Comparison of ENCODE assay signal across 8 cellular contexts in genomic region chr17:47789611-47790520, GRCh38. TPM values are rescaled to one million over a fixed set of nuclear protein-coding genes. Genes with fewer than 3 reads are reported as not detected.
DNase-seq lines count a peak whose midpoint lies in the region; ATAC-seq, FAIRE-seq and TF ChIP-seq lines count a peak whose summit lies in the region.

No MANE protein-coding gene starts in this region.

- no peak for TF ChIP-seq POLR2A in GM12878 (IDR thresholded peaks at IDR 0.05; ENCODE audit: low read depth, low read length)

- peaks cover 57 to 62% of the 10 kb centered on the region in 2 donors for H3K27me3 Mint-ChIP-seq in T-cell

- DNase-seq in CD1c-positive myeloid dendritic cell (ENCODE audit: extremely low spot score) (peak; percentile 50), HuH-7 (ENCODE audit: low spot score) (peak; percentile 40), T-cell (peak in 26 of 34 experiments; percentile 11 to 50 (median 30)), GM12878 (ENCODE audit: low read depth, low spot score) (no peak), smooth muscle cell (lab: John Stamatoyannopoulos, UW; ENCODE audit: unreplicated experiment) (no peak), cerebellar nuclear complex (lab: John Stamatoyannopoulos, UW) (no peak), Karpas-422 (no peak)

- no peaks in the 10 kb centered on the region for H3K79me2 ChIP-seq in GM12878 (ENCODE audit: control insufficient read depth, insufficient read depth, low read length)
- H3K79me2 ChIP-seq in smooth muscle cell (ENCODE audit: low read depth): no peaks in the 10 kb centered on the region
- H3K79me2 ChIP-seq in Karpas-422 (ENCODE audit: low read length): no peaks in the 10 kb centered on the region

- no peak overlapping the region; the same call in 1 of the 2 replicates for H2AFZ ChIP-seq in GM12878 (ENCODE audit: control insufficient read depth, low read depth, low read length)
- no peak overlapping the region for H2AFZ ChIP-seq in smooth muscle cell (ENCODE audit: low read depth)
- H2AFZ ChIP-seq in Karpas-422 (ENCODE audit: low read length): no peak overlapping the region

- H3K36me3 ChIP-seq in GM12878 (ENCODE audit: control insufficient read depth in 2 of 2, insufficient read depth in 2 of 2, low read length in 1 of 2): no peaks in the 10 kb centered on the region
- H3K36me3 ChIP-seq in iPS-20b (ENCODE audit: insufficient read depth, low read depth, low read length): no peaks in the 10 kb centered on the region
- no peaks in the 10 kb centered on the region for H3K36me3 ChIP-seq in smooth muscle cell (ENCODE audit: low read depth)
- H3K36me3 ChIP-seq in Karpas-422 (ENCODE audit: insufficient read depth, low read length): no peaks in the 10 kb centered on the region

- H3K9me3 ChIP-seq in GM12878 (replicated peaks; ENCODE audit: control insufficient read depth, insufficient read depth, low read length): no peaks in the 10 kb centered on the region
- H3K9me3 ChIP-seq in iPS-20b (ENCODE audit: insufficient read depth, low read depth, low read length): no peaks in the 10 kb centered on the region
- H3K9me3 ChIP-seq in smooth muscle cell (replicated peaks; ENCODE audit: low read depth): no peaks in the 10 kb centered on the region
- no peaks in the 10 kb centered on the region for H3K9me3 ChIP-seq in Karpas-422 (ENCODE audit: low read length)

- no peak for TF ChIP-seq EP300 in GM12878 (IDR thresholded peaks at IDR 0.05; ENCODE audit: borderline replicate concordance in 1 of 2, control insufficient read depth in 1 of 2, low read depth in 2 of 2, low read length in 2 of 2)

- CTCF ChIA-PET in T-cell (lab: Charles Lee) (interaction anchor here in 1 of 2 donors (0.7 to 1.7 kb wide), 2 partner anchors 27 to 126 kb away, joined by 3 to 8 read pairs; no protein-coding TSS in a partner anchor), GM12878 (lab: Yijun Ruan, JAX) (interaction anchor here (0.6 to 1.1 kb wide), 9 partner anchors 72 to 395 kb away, joined by 3 to 12 read pairs (median 4); partner anchors contain the start of gene PNPO)

- TF ChIP-seq RAD21 in GM12878 (IDR thresholded peaks at IDR 0.05; ENCODE audit: insufficient read depth, low read depth, low read length): peak; percentile 50

- POLR2A ChIA-PET in T-cell (lab: Charles Lee) (no interaction called here), GM12878 (lab: Charles Lee) (interaction anchor here (0.6 kb wide), 1 partner anchor 37 kb away, joined by 3 read pairs; no protein-coding TSS in a partner anchor)

- H3K4me3 Mint-ChIP-seq in T-cell: peak overlapping the region; percentile 63 to 74 (median 65)

- no peak overlapping the region for H3K9ac ChIP-seq in GM12878 (ENCODE audit: control insufficient read depth, insufficient read depth, low read length)
- H3K9ac ChIP-seq in iPS-20b (ENCODE audit: low read depth, low read length): peak overlapping the region; percentile 70; the same call in 1 of the 2 replicates
- H3K9ac ChIP-seq in smooth muscle cell (ENCODE audit: low read depth): no peak overlapping the region
- no peak overlapping the region for H3K9ac ChIP-seq in Karpas-422 (ENCODE audit: low read length)

- in situ Hi-C loops in GM12878 (cut with MboI): no loop called here

- SMC1A ChIA-PET in GM12878 (lab: Charles Lee; ENCODE audit: uncharacterized antibody, unreplicated experiment): interaction anchor here (0.6 to 1.1 kb wide), 2 partner anchors 88 to 90 kb away, joined by 3 to 4 read pairs; no protein-coding TSS in a partner anchor

- 7% methylated on average over 53 of the region's 69 CpGs for WGBS in GM12878 (ENCODE audit: insufficient coverage, insufficient replicate concordance, low lambda C conversion rate, missing lambda C conversion rate)
- WGBS in smooth muscle cell (ENCODE audit: low lambda C conversion rate): 7% methylated on average over 46 of the region's 69 CpGs

- no peaks in the 10 kb centered on the region for H3K9me2 ChIP-seq in Karpas-422 (replicated peaks; ENCODE audit: insufficient read depth, low read length)

- no peak overlapping the region for H3K4me2 ChIP-seq in GM12878 (ENCODE audit: control insufficient read depth, insufficient read depth)
- peak overlapping the region; percentile 85 for H3K4me2 ChIP-seq in smooth muscle cell
- H3K4me2 ChIP-seq in Karpas-422 (ENCODE audit: low read depth, low read length, poor library complexity, severe bottlenecking): no peak overlapping the region

- intact Hi-C loops in GM12878 (cut with micrococcal nuclease; ENCODE audit: unreplicated experiment): no loop called here

- H3K4me1 ChIP-seq in GM12878 (ENCODE audit: control insufficient read depth, insufficient read depth, low read length): no peaks in the 10 kb centered on the region
- H3K4me1 ChIP-seq in iPS-20b (ENCODE audit: insufficient read depth, low read length): no peaks in the 10 kb centered on the region
- no peaks in the 10 kb centered on the region for H3K4me1 ChIP-seq in smooth muscle cell (ENCODE audit: low read depth)
- H3K4me1 ChIP-seq in Karpas-422 (ENCODE audit: low read length): peaks cover 16% of the 10 kb centered on the region

- H3K27ac Mint-ChIP-seq in T-cell: peak overlapping the region in 1 of 2 donors; percentile 23

- no peak for FAIRE-seq in GM12878 (lab: Jason Lieb, UNC)

- H3F3A ChIP-seq in smooth muscle cell (ENCODE audit: low read depth): no peaks in the 10 kb centered on the region

- H3K36me3 Mint-ChIP-seq in T-cell: no peaks in the 10 kb centered on the region

- H3K4me1 Mint-ChIP-seq in T-cell: peaks cover 10 to 19% (median 16%) of the 10 kb centered on the region in 3 donors

- H4K20me1 ChIP-seq in GM12878 (ENCODE audit: control insufficient read depth, insufficient read depth) (no peaks in the 10 kb centered on the region), smooth muscle cell (ENCODE audit: low read depth) (no peaks in the 10 kb centered on the region), Karpas-422 (ENCODE audit: insufficient read depth, low read depth, low read length) (no peaks in the 10 kb centered on the region)

- no TSS peak for BruUV-seq in GM12878 (replicated peaks; lab: Mats Ljungman, UMichigan)

- H3K9me3 Mint-ChIP-seq in T-cell: no peaks in the 10 kb centered on the region

- peaks cover 4 to 7% of the 10 kb centered on the region in 2 experiments for H3K27me3 ChIP-seq in GM12878 (replicated peaks in 1 of 2; ENCODE audit: control insufficient read depth in 2 of 2, insufficient read depth in 2 of 2, low read length in 1 of 2)
- peaks cover 70% of the 10 kb centered on the region for H3K27me3 ChIP-seq in iPS-20b (ENCODE audit: insufficient read depth, low read length)
- peaks cover 83% of the 10 kb centered on the region for H3K27me3 ChIP-seq in smooth muscle cell (ENCODE audit: low read depth)
- no peaks in the 10 kb centered on the region for H3K27me3 ChIP-seq in Karpas-422 (ENCODE audit: low read length)

- RAD21 ChIA-PET in GM12878 (lab: Charles Lee; ENCODE audit: unreplicated experiment): interaction anchor here (0.7 to 1.7 kb wide), 3 partner anchors 90 to 126 kb away, joined by 4 to 11 read pairs (median 10); no protein-coding TSS in a partner anchor

- TF ChIP-seq CTCF in GM12878 (IDR thresholded peaks at IDR 0.05 in 2 of 3, conservative IDR thresholded peaks at IDR 0.05 in 1 of 3; ENCODE audit: control insufficient read depth in 2 of 3, extremely low read depth in 1 of 3, insufficient read depth in 1 of 3, low read depth in 3 of 3, low read length in 3 of 3) (peak; percentile 37 to 63 (median 61)), smooth muscle cell (IDR thresholded peaks at IDR 0.05; ENCODE audit: borderline replicate concordance, insufficient read depth, poor library complexity, severe bottlenecking) (peak; percentile 24)

- ATAC-seq in T-cell (replicated peaks in 1 of 4): peak; percentile 87 to 91 (median 90)
- peak; percentile 96 for ATAC-seq in GM12878

- H3K27ac ChIP-seq in GM12878 (ENCODE audit: control insufficient read depth, insufficient read depth): no peak overlapping the region
- no peak overlapping the region for H3K27ac ChIP-seq in iPS-20b (ENCODE audit: low read length)
- no peak overlapping the region for H3K27ac ChIP-seq in smooth muscle cell (ENCODE audit: low read depth)
- no peak overlapping the region for H3K27ac ChIP-seq in Karpas-422 (ENCODE audit: low read length)

- H3K4me3 ChIP-seq in GM12878 (no peak overlapping the region), iPS-20b (ENCODE audit: low read length) (peak overlapping the region; percentile 79), smooth muscle cell (peak overlapping the region; percentile 42), Karpas-422 (ENCODE audit: low read length) (no peak overlapping the region)

RNA-seq across cellular contexts. Expression of gene OSBPL7, which starts 31.7 kb away (rescaled TPM):
- total RNA-seq in T-cell (10 to 100 TPM; 40.4 to 57.1 (median 43.9) TPM), GM12878 (2014; rRNA removed) (8.4 and 9.9 TPM in 2 replicates), GM12878 (2014; rRNA removed; fragmentation: Illumina TruSeq; extraction: Trizol) (4.0 and 5.7 TPM in 2 replicates), GM12878 (2021) (14.2 and 16.1 TPM in 2 replicates), smooth muscle cell (3.7 and 9.2 TPM in 2 replicates)
- total RNA-seq in GM12878 (2013; cell fraction: nucleolus; rRNA removed): 63.2 and 64.3 TPM in 2 replicates
- 3.9 TPM for polyA plus RNA-seq in GM12878 (2011; ENCODE audit: low read depth)
- polyA plus RNA-seq in GM12878 (2011; rRNA removed) (4.7 and 9.9 TPM in 2 replicates), GM12878 (2014; fragmentation: Illumina TruSeq; extraction: Trizol) (2.4 and 5.3 TPM in 2 replicates), GM12878 (2014; fragmentation: Nextera tagmentation; extraction: Ambion mirVana) (under 1 TPM; 0.50 to 0.82 TPM), GM12878 (2014; rRNA removed) (14.0 and 18.4 TPM in 2 replicates), GM12878 (2016; fragmentation: Nextera tagmentation; extraction: Ambion mirVana) (1 to 10 TPM; 6.3 to 7.2 TPM), smooth muscle cell (6.3 and 8.4 TPM in 2 replicates)
- polyA plus RNA-seq in GM12878 (2011; cell fraction: cytosol; rRNA removed): 7.8 and 11.8 TPM in 2 replicates
- polyA plus RNA-seq in GM12878 (2011; cell fraction: nucleus; rRNA removed): 205 and 247 TPM in 2 replicates
- polyA plus RNA-seq in GM12878 (2012): 12.7 and 12.9 TPM in 2 replicates
- 9.4 and 19.1 TPM in 2 replicates for polyA minus RNA-seq in GM12878 (2011; rRNA and poly(A)+ RNA removed)
- 6.3 and 6.9 TPM in 2 replicates for polyA minus RNA-seq in GM12878 (2011; cell fraction: cytosol; rRNA and poly(A)+ RNA removed)
- 46.7 and 51.1 TPM in 2 replicates for polyA minus RNA-seq in GM12878 (2011; cell fraction: nucleus; rRNA and poly(A)+ RNA removed)
- 11.1 and 21.9 TPM in 2 replicates for total RNA-seq in Karpas-422 (2014; rRNA removed; shearing (Covaris generic); ENCODE audit: low replicate concordance)

RNA-seq across cellular contexts. Expression of gene MRPL10, which starts 41.5 kb away (rescaled TPM):
- total RNA-seq in T-cell (10 to 100 TPM; 34.1 to 60.1 (median 41.6) TPM), GM12878 (2014; rRNA removed) (56.6 and 56.9 TPM in 2 replicates), GM12878 (2014; rRNA removed; fragmentation: Illumina TruSeq; extraction: Trizol) (32.7 and 35.6 TPM in 2 replicates), GM12878 (2021) (44.6 and 44.8 TPM in 2 replicates), smooth muscle cell (24.0 and 30.4 TPM in 2 replicates)
- 16.1 and 17.5 TPM in 2 replicates for total RNA-seq in GM12878 (2013; cell fraction: nucleolus; rRNA removed)
- 31.9 TPM for polyA plus RNA-seq in GM12878 (2011; ENCODE audit: low read depth)
- polyA plus RNA-seq in GM12878 (2011; rRNA removed) (37.1 and 61.9 TPM in 2 replicates), GM12878 (2014; fragmentation: Illumina TruSeq; extraction: Trizol) (22.4 and 48.3 TPM in 2 replicates), GM12878 (2014; fragmentation: Nextera tagmentation; extraction: Ambion mirVana) (10 to 100 TPM; 18.9 to 22.3 TPM), GM12878 (2014; rRNA removed) (46.1 and 50.7 TPM in 2 replicates), GM12878 (2016; fragmentation: Nextera tagmentation; extraction: Ambion mirVana) (10 to 100 TPM; 46.3 to 49.1 TPM), smooth muscle cell (36.6 and 40.4 TPM in 2 replicates)
- polyA plus RNA-seq in GM12878 (2011; cell fraction: cytosol; rRNA removed): 90.0 and 112 TPM in 2 replicates
- 48.9 and 49.8 TPM in 2 replicates for polyA plus RNA-seq in GM12878 (2011; cell fraction: nucleus; rRNA removed)
- 40.6 and 55.5 TPM in 2 replicates for polyA plus RNA-seq in GM12878 (2012)
- polyA minus RNA-seq in GM12878 (2011; rRNA and poly(A)+ RNA removed): 81.3 and 114 TPM in 2 replicates
- 28.9 and 35.2 TPM in 2 replicates for polyA minus RNA-seq in GM12878 (2011; cell fraction: cytosol; rRNA and poly(A)+ RNA removed)
- polyA minus RNA-seq in GM12878 (2011; cell fraction: nucleus; rRNA and poly(A)+ RNA removed): 13.5 and 24.3 TPM in 2 replicates
- total RNA-seq in Karpas-422 (2014; rRNA removed; shearing (Covaris generic); ENCODE audit: low replicate concordance): 38.2 and 50.3 TPM in 2 replicates

RNA-seq across cellular contexts. Expression of gene LRRC46, which starts 41.6 kb away (rescaled TPM):
- total RNA-seq in T-cell: 1 to 10 TPM in 2 of 5 donors, under 1 TPM in 3; 0.20 to 1.0 (median 0.88) TPM
- total RNA-seq in GM12878 (2013; cell fraction: nucleolus; rRNA removed): not detected in 2 replicates
- 0.16 and 0.23 TPM in 2 replicates for total RNA-seq in GM12878 (2014; rRNA removed)
- 0.22 and 0.37 TPM in 2 replicates for total RNA-seq in GM12878 (2014; rRNA removed; fragmentation: Illumina TruSeq; extraction: Trizol)
- total RNA-seq in GM12878 (2021): 0.38 and 0.53 TPM in 2 replicates
- 0.42 TPM for polyA plus RNA-seq in GM12878 (2011; ENCODE audit: low read depth)
- polyA plus RNA-seq in GM12878 (2011; rRNA removed): 0.35 and 0.39 TPM in 2 replicates
- polyA plus RNA-seq in GM12878 (2011; cell fraction: cytosol; rRNA removed): 0.28 and 0.45 TPM in 2 replicates
- 0.67 and 0.89 TPM in 2 replicates for polyA plus RNA-seq in GM12878 (2011; cell fraction: nucleus; rRNA removed)
- polyA plus RNA-seq in GM12878 (2012): 0.34 and 0.35 TPM in 2 replicates
- polyA plus RNA-seq in GM12878 (2014; fragmentation: Illumina TruSeq; extraction: Trizol): 1.0 and 2.8 TPM in 2 replicates
- under 1 TPM in 1 of 2 experiments, not detected in 1; 0.15 TPM for polyA plus RNA-seq in GM12878 (2014; fragmentation: Nextera tagmentation; extraction: Ambion mirVana)
- polyA plus RNA-seq in GM12878 (2014; rRNA removed): 0.29 and 0.72 TPM in 2 replicates
- 1 to 10 TPM; 1.7 to 1.8 TPM for polyA plus RNA-seq in GM12878 (2016; fragmentation: Nextera tagmentation; extraction: Ambion mirVana)
- polyA minus RNA-seq in GM12878 (2011; rRNA and poly(A)+ RNA removed): 0.31 and 0.37 TPM in 2 replicates
- polyA minus RNA-seq in GM12878 (2011; cell fraction: cytosol; rRNA and poly(A)+ RNA removed): not detected in 2 replicates
- 0.48 TPM in 1 of 2 replicates, not detected in the other for polyA minus RNA-seq in GM12878 (2011; cell fraction: nucleus; rRNA and poly(A)+ RNA removed)
- total RNA-seq in smooth muscle cell: not detected in 2 replicates
- polyA plus RNA-seq in smooth muscle cell: 0.26 and 1.2 TPM in 2 replicates
- 2.8 TPM in 1 of 2 replicates, not detected in the other for total RNA-seq in Karpas-422 (2014; rRNA removed; shearing (Covaris generic); ENCODE audit: low replicate concordance)

RNA-seq across cellular contexts. Expression of gene SCRN2, which starts 51.2 kb away (rescaled TPM):
- total RNA-seq in T-cell: 10 to 100 TPM; 27.0 to 44.3 (median 40.6) TPM
- 53.1 and 65.3 TPM in 2 replicates for total RNA-seq in GM12878 (2013; cell fraction: nucleolus; rRNA removed)
- 33.3 and 39.3 TPM in 2 replicates for total RNA-seq in GM12878 (2014; rRNA removed)
- total RNA-seq in GM12878 (2014; rRNA removed; fragmentation: Illumina TruSeq; extraction: Trizol): 13.5 TPM in 2 replicates
- total RNA-seq in GM12878 (2021): 28.9 and 30.5 TPM in 2 replicates
- polyA plus RNA-seq in GM12878 (2011; ENCODE audit: low read depth): 12.7 TPM
- 9.7 and 15.4 TPM in 2 replicates for polyA plus RNA-seq in GM12878 (2011; rRNA removed)
- polyA plus RNA-seq in GM12878 (2011; cell fraction: cytosol; rRNA removed): 28.5 and 36.7 TPM in 2 replicates
- polyA plus RNA-seq in GM12878 (2011; cell fraction: nucleus; rRNA removed): 140 and 158 TPM in 2 replicates
- polyA plus RNA-seq in GM12878 (2012): 28.3 and 28.5 TPM in 2 replicates
- polyA plus RNA-seq in GM12878 (2014; fragmentation: Illumina TruSeq; extraction: Trizol): 3.0 and 10.8 TPM in 2 replicates
- polyA plus RNA-seq in GM12878 (2014; fragmentation: Nextera tagmentation; extraction: Ambion mirVana): 1 to 10 TPM in 1 of 2 experiments, under 1 TPM in 1; 0.34 to 1.9 TPM
- polyA plus RNA-seq in GM12878 (2014; rRNA removed): 32.7 and 33.4 TPM in 2 replicates
- 10 to 100 TPM; 24.8 to 29.9 TPM for polyA plus RNA-seq in GM12878 (2016; fragmentation: Nextera tagmentation; extraction: Ambion mirVana)
- 9.4 and 24.8 TPM in 2 replicates for polyA minus RNA-seq in GM12878 (2011; rRNA and poly(A)+ RNA removed)
- polyA minus RNA-seq in GM12878 (2011; cell fraction: cytosol; rRNA and poly(A)+ RNA removed): 8.5 and 8.6 TPM in 2 replicates
- 31.2 and 38.5 TPM in 2 replicates for polyA minus RNA-seq in GM12878 (2011; cell fraction: nucleus; rRNA and poly(A)+ RNA removed)
- 16.0 and 18.6 TPM in 2 replicates for total RNA-seq in smooth muscle cell
- polyA plus RNA-seq in smooth muscle cell: 45.0 and 49.4 TPM in 2 replicates
- total RNA-seq in Karpas-422 (2014; rRNA removed; shearing (Covaris generic); ENCODE audit: low replicate concordance): 37.7 and 63.5 TPM in 2 replicates

RNA-seq across cellular contexts. Expression of gene TBX21, which starts 56.8 kb away (rescaled TPM):
- total RNA-seq in T-cell (10 to 100 TPM in 4 of 5 donors, 1 to 10 TPM in 1; 7.9 to 37.3 (median 20.8) TPM), GM12878 (2014; rRNA removed) (7.9 and 8.4 TPM in 2 replicates), GM12878 (2014; rRNA removed; fragmentation: Illumina TruSeq; extraction: Trizol) (3.2 and 4.1 TPM in 2 replicates), GM12878 (2021) (8.3 and 9.5 TPM in 2 replicates), smooth muscle cell (not detected in 2 replicates)
- 7.7 and 9.6 TPM in 2 replicates for total RNA-seq in GM12878 (2013; cell fraction: nucleolus; rRNA removed)
- 2.3 TPM for polyA plus RNA-seq in GM12878 (2011; ENCODE audit: low read depth)
- polyA plus RNA-seq in GM12878 (2011; rRNA removed) (8.6 and 9.6 TPM in 2 replicates), GM12878 (2014; fragmentation: Illumina TruSeq; extraction: Trizol) (4.8 and 6.0 TPM in 2 replicates), GM12878 (2014; fragmentation: Nextera tagmentation; extraction: Ambion mirVana) (1 to 10 TPM in 1 of 2 experiments, under 1 TPM in 1; 0.63 to 1.8 TPM), GM12878 (2014; rRNA removed) (6.0 and 6.3 TPM in 2 replicates), GM12878 (2016; fragmentation: Nextera tagmentation; extraction: Ambion mirVana) (1 to 10 TPM; 1.6 to 1.7 TPM), smooth muscle cell (not detected in 2 replicates)
- 11.3 and 12.2 TPM in 2 replicates for polyA plus RNA-seq in GM12878 (2011; cell fraction: cytosol; rRNA removed)
- 21.6 and 25.3 TPM in 2 replicates for polyA plus RNA-seq in GM12878 (2011; cell fraction: nucleus; rRNA removed)
- polyA plus RNA-seq in GM12878 (2012): 4.7 and 7.3 TPM in 2 replicates
- polyA minus RNA-seq in GM12878 (2011; rRNA and poly(A)+ RNA removed): 6.6 and 12.4 TPM in 2 replicates
- 6.7 and 10.3 TPM in 2 replicates for polyA minus RNA-seq in GM12878 (2011; cell fraction: cytosol; rRNA and poly(A)+ RNA removed)
- 9.1 and 11.5 TPM in 2 replicates for polyA minus RNA-seq in GM12878 (2011; cell fraction: nucleus; rRNA and poly(A)+ RNA removed)
- total RNA-seq in Karpas-422 (2014; rRNA removed; shearing (Covaris generic); ENCODE audit: low replicate concordance): not detected in 2 replicates

Comparison
In these comparisons a context has a peak if more than half of its experiments do, and no peak if none do; other contexts are left out.
1. DNase-seq: peak in CD1c-positive myeloid dendritic cell (single experiment), HuH-7 (single experiment) and T-cell (26 of 34); none in GM12878 (single experiment), smooth muscle cell (single experiment), cerebellar nuclear complex (0 of 2) and Karpas-422 (single experiment).
2. H3K4me3 ChIP-seq: peak in iPS-20b (single experiment) and smooth muscle cell (single experiment); none in GM12878 (single experiment) and Karpas-422 (single experiment).